37 cellular contexts compared by ENCODE assay signal in the genomic region with DNA sequence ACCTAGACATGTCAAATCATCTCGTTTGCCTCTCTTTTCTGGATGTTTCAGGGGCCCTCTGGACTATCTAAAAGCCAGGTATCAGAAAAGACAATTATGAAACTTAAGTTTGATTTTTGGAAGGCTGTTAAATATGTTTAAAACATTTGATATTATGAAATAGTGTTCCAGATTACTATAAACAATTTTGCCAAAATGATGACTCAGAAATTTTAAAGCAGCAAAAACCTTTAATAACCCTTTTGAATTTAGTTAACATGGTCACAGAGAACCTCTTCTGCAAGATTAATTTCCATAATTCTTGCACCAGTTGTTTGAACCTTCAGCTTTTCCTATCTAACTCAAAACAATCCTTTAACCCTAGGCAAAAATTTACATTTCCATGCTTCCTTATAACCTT. TPM values are rescaled to one million over a fixed set of nuclear protein-coding genes. Genes with fewer than 3 reads are reported as not detected.
A peak's percentile ranks its signal among the peaks of the same experiment; 100 is the strongest.
DNase-seq lines count a peak whose midpoint lies in the region; ATAC-seq and TF ChIP-seq lines count a peak whose summit lies in the region.
"Had no signal": no experiment of that assay in that cellular context is flagged by ENCODE, and none has a peak within 500 bp of the region (broad histone marks: within the 10 kb centered on the region; RNA-seq: fewer than 3 reads in every experiment).

No MANE protein-coding gene starts in this region.

- no peak overlapping the region for H3K27ac Mint-ChIP-seq in nephron progenitor cell
- H3K27ac Mint-ChIP-seq: activated CD8-positive, alpha-beta memory T cell treated with anti-CD3 and anti-CD28 coated beads, Interleukin-2, amount 10 ng/mL, durations not matched to agents 7 days and 5 days; CD14-positive monocyte; dendritic cell treated with granulocyte-macrophage colony-stimulating factor and Interleukin-4, amounts not matched to agents 40 ng/mL and 50 ng/mL, for 4 days; nephron had no signal

- peaks cover 5% of the 10 kb centered on the region for H3F3A ChIP-seq in SK-N-SH (replicated peaks; ENCODE audit: insufficient read depth)

- CTCF ChIA-PET in SK-N-SH (lab: Yijun Ruan, JAX) = interaction anchor here (1.2 to 1.4 kb wide), 3 partner anchors 14 to 75 kb away, joined by 3 to 4 read pairs (median 3); a partner anchor contains a TSS

- peaks cover 45% of the 10 kb centered on the region for H3K9me3 Mint-ChIP-seq in nephron progenitor cell

- H3K4me1 ChIP-seq in SK-N-SH (ENCODE audit: control insufficient read depth in 1 of 2, insufficient read depth in 2 of 2, low read depth in 1 of 2, low read length in 1 of 2) = peaks cover 0 to 8% of the 10 kb centered on the region in 2 experiments; a peak in 2 of 4 replicates
- H3K4me1 ChIP-seq in skeletal muscle satellite cell (ENCODE audit: control insufficient read depth, insufficient read depth, low read length) = peaks cover 29% of the 10 kb centered on the region
- H3K4me1 ChIP-seq: SJSA1, testis had no signal

- H3K4me3 ChIP-seq in SK-N-SH (ENCODE audit: low read depth in 2 of 2, low read length in 1 of 2) (no peak overlapping the region; a peak in 1 of 4 replicates), SK-N-MC (peak overlapping the region; percentile 65), fibroblast of mammary gland (ENCODE audit: control insufficient read depth, low read depth, low read length) (no peak overlapping the region), skeletal muscle satellite cell (ENCODE audit: low read length) (no peak overlapping the region)
- H3K4me3 ChIP-seq: gastroesophageal sphincter, hepatocyte, ovary, SJSA1, smooth muscle cell, testis had no signal

- ATAC-seq in SK-N-SH treated with all-trans-retinoic acid at 6 μM for 48 hours (no peak), HG03439 (IDR thresholded peaks at IDR 0.05; ENCODE audit: unreplicated experiment) (no peak)
- ATAC-seq: activated CD8-positive, alpha-beta memory T cell treated with anti-CD3 and anti-CD28 coated beads, Interleukin-2, amount 10 ng/mL, durations not matched to agents 7 days and 5 days; activated T-cell treated with anti-CD3 and anti-CD28 coated beads, Interleukin-2, amount 50 U/mL, for 4 hours; gastroesophageal sphincter; left lobe of liver had no signal

- H3K4me3 Mint-ChIP-seq in nephron progenitor cell = no peak overlapping the region
- H3K4me3 Mint-ChIP-seq: activated CD8-positive, alpha-beta memory T cell treated with anti-CD3 and anti-CD28 coated beads, Interleukin-2, amount 10 ng/mL, durations not matched to agents 7 days and 5 days; activated T-cell treated with anti-CD3 and anti-CD28 coated beads, Interleukin-2, amount 50 U/mL, for 4 hours; central memory CD8-positive, alpha-beta T cell; dendritic cell treated with granulocyte-macrophage colony-stimulating factor and Interleukin-4, amounts not matched to agents 40 ng/mL and 50 ng/mL, for 4 days; nephron had no signal

- H3K27ac ChIP-seq in SK-N-SH (ENCODE audit: low read depth in 2 of 2, low read length in 1 of 2) (no peak overlapping the region), SK-N-MC (peak overlapping the region; percentile 82)
- H3K27ac ChIP-seq: ovary, RWPE1, SJSA1 had no signal

- H3K4me2 ChIP-seq in SK-N-SH (peak overlapping the region; percentile 75), skeletal muscle satellite cell (ENCODE audit: low read length) (peak overlapping the region; percentile 48)
- H3K4me2 ChIP-seq: hepatocyte had no signal

- no peaks in the 10 kb centered on the region for H3K9me3 ChIP-seq in SK-N-SH
- no peaks in the 10 kb centered on the region for H3K9me3 ChIP-seq in SK-N-MC (ENCODE audit: low read depth, low read length)
- no peaks in the 10 kb centered on the region for H3K9me3 ChIP-seq in skeletal muscle satellite cell (replicated peaks; ENCODE audit: low read length)
- H3K9me3 ChIP-seq: gastroesophageal sphincter, ovary, SJSA1, testis had no signal

- H3K36me3 ChIP-seq in SK-N-SH (replicated peaks in 1 of 2; ENCODE audit: control insufficient read depth in 1 of 2, insufficient read depth in 2 of 2, low read length in 1 of 2) = peaks cover 0 to 2% of the 10 kb centered on the region in 2 experiments
- no peaks in the 10 kb centered on the region for H3K36me3 ChIP-seq in SK-N-MC (ENCODE audit: insufficient read depth, low read length)
- H3K36me3 ChIP-seq in skeletal muscle satellite cell (ENCODE audit: insufficient read depth, low read length) = no peaks in the 10 kb centered on the region
- H3K36me3 ChIP-seq: gastroesophageal sphincter, ovary, SJSA1 had no signal

- H3K9ac ChIP-seq in SK-N-SH (no peak overlapping the region), SK-N-MC (ENCODE audit: insufficient read length) (peak overlapping the region; percentile 8), skeletal muscle satellite cell (ENCODE audit: low read depth, low read length) (no peak overlapping the region)

- H3K27me3 ChIP-seq in SK-N-SH (ENCODE audit: insufficient read depth) (no peaks in the 10 kb centered on the region), skeletal muscle satellite cell (ENCODE audit: control insufficient read depth, insufficient read depth, low read length) (no peaks in the 10 kb centered on the region)
- H3K27me3 ChIP-seq: gastroesophageal sphincter, hepatocyte, ovary, SJSA1, testis had no signal

- POLR2A ChIA-PET in SK-N-SH (lab: Yijun Ruan, JAX) = interaction anchor here (1.4 kb wide), 1 partner anchor 73 kb away, joined by 5 read pairs; no protein-coding TSS in a partner anchor

- DNase-seq in SK-N-SH (no peak), SK-N-MC (ENCODE audit: low read depth, low spot score) (peak; percentile 30), fibroblast of mammary gland (ENCODE audit: low read depth) (peak; percentile 17), nephron progenitor cell (no peak), HuH-7 (ENCODE audit: low spot score) (no peak)
- DNase-seq: activated CD4-positive, alpha-beta T cell treated with anti-CD3 and anti-CD28 coated beads, Interleukin-2, amount 50 U/mL, for 1 hour; activated CD4-positive, CD25-positive, alpha-beta regulatory T cell; activated CD8-positive, alpha-beta memory T cell treated with anti-CD3 and anti-CD28 coated beads, Interleukin-2, amount 10 ng/mL, durations not matched to agents 7 days and 5 days; activated naive CD4-positive, alpha-beta T cell treated with Interleukin-2 at 50 U/mL for 16 hours; activated T-cell treated with anti-CD3 and anti-CD28 coated beads, Interleukin-2, amount 50 U/mL, for 4 hours; DND-41; GF-D8; Karpas-422; NCI-H1417 treated with DMSO at 0.1 percent for 48 hours; NCI-H2107; NCI-H446 treated with DMSO at 0.1 percent for 48 hours; NCI-H82; ovary; retina; stimulated activated naive CD4-positive, alpha-beta T cell treated with Interleukin-2 at 50 U/mL for 16 hours; T-helper 1 cell; testis had no signal

- TF ChIP-seq RAD21 in SK-N-SH (IDR thresholded peaks at IDR 0.05; ENCODE audit: low read length) = no peak

- TF ChIP-seq EP300 in SK-N-SH (IDR thresholded peaks at IDR 0.05; ENCODE audit: borderline replicate concordance in 1 of 2, low read depth in 1 of 2, low read length in 1 of 2) = no peak

- no peak overlapping the region for H2AFZ ChIP-seq in SK-N-SH (ENCODE audit: low read depth)

- H4K20me1 ChIP-seq in SK-N-SH (ENCODE audit: insufficient read depth) = no peaks in the 10 kb centered on the region

- peaks cover 13% of the 10 kb centered on the region for H3K36me3 Mint-ChIP-seq in nephron progenitor cell (ENCODE audit: low read depth)

- H3K79me2 ChIP-seq in SK-N-SH (ENCODE audit: insufficient read depth) = peaks cover 20% of the 10 kb centered on the region
- H3K79me2 ChIP-seq: hepatocyte had no signal

- no peaks in the 10 kb centered on the region for H3K9me2 ChIP-seq in SK-N-SH

- peaks cover 16% of the 10 kb centered on the region for H3K4me1 Mint-ChIP-seq in nephron progenitor cell
- H3K4me1 Mint-ChIP-seq: central memory CD8-positive, alpha-beta T cell had no signal

- peaks cover 8% of the 10 kb centered on the region for H3K27me3 Mint-ChIP-seq in nephron progenitor cell (ENCODE audit: low read depth, poor library complexity)

- TF ChIP-seq CTCF in SK-N-SH (IDR thresholded peaks at IDR 0.05) (no peak), fibroblast of mammary gland (conservative IDR thresholded peaks at IDR 0.05; ENCODE audit: control insufficient read depth, insufficient read depth, low read depth, low read length) (no peak), nephron progenitor cell (IDR thresholded peaks at IDR 0.05) (no peak)

- 78% methylated on average over 1 of the region's 1 CpG for WGBS in SK-N-SH (ENCODE audit: low lambda C conversion rate)

TF ChIP-seq in SK-N-SH, 30 proteins besides CTCF, POLR2A, EP300 and RAD21 (continues in another document):
- TF ChIP-seq TEAD4 (IDR thresholded peaks at IDR 0.05; ENCODE audit: borderline replicate concordance, insufficient read depth) = no peak
- TF ChIP-seq JUND (IDR thresholded peaks at IDR 0.05) = no peak
- no peak for TF ChIP-seq SIN3A (IDR thresholded peaks at IDR 0.05; ENCODE audit: borderline replicate concordance, low read depth, low read length)
- no peak for TF ChIP-seq RXRA (IDR thresholded peaks at IDR 0.05; ENCODE audit: borderline replicate concordance, low read depth)
- no peak for TF ChIP-seq TAF1 (IDR thresholded peaks at IDR 0.05; ENCODE audit: borderline replicate concordance, low read depth, low read length)

TF ChIP-seq in SK-N-SH treated with all-trans-retinoic acid at 6 μM for 48 hours, 23 proteins besides CTCF, POLR2A, EP300 and RAD21 (continues in another document):
- TF ChIP-seq, protein P1, sequence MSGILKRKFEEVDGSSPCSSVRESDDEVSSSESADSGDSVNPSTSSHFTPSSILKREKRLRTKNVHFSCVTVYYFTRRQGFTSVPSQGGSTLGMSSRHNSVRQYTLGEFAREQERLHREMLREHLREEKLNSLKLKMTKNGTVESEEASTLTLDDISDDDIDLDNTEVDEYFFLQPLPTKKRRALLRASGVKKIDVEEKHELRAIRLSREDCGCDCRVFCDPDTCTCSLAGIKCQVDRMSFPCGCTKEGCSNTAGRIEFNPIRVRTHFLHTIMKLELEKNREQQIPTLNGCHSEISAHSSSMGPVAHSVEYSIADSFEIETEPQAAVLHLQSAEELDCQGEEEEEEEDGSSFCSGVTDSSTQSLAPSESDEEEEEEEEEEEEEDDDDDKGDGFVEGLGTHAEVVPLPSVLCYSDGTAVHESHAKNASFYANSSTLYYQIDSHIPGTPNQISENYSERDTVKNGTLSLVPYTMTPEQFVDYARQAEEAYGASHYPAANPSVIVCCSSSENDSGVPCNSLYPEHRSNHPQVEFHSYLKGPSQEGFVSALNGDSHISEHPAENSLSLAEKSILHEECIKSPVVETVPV (CRISPR knock-in tag; IDR thresholded peaks at IDR 0.05) = no peak
- no peak for TF ChIP-seq ZNF8 (CRISPR knock-in tag; IDR thresholded peaks at IDR 0.05)

RNA-seq across cellular contexts. Expression of a gene that starts 18.8 kb away (rescaled TPM):
- polyA plus RNA-seq in SK-N-SH (2012; rRNA removed) = 1.8 and 2.5 TPM in 2 replicates
- polyA plus RNA-seq in SK-N-SH (2012; cell fraction: cytosol; rRNA removed) = 1.9 and 2.7 TPM in 2 replicates
- 2.3 and 5.4 TPM in 2 replicates for polyA plus RNA-seq in SK-N-SH (2012; cell fraction: nucleus; rRNA removed)
- under 0.01 TPM in 1 of 2 replicates, not detected in the other for total RNA-seq in skeletal muscle satellite cell (2012; rRNA removed)
- total RNA-seq: activated T-cell treated with anti-CD3 and anti-CD28 coated beads, Interleukin-2, amount 50 U/mL, for 4 hours; HT1080; OCI-LY7; SJSA1 had no signal
- polyA plus RNA-seq: CD14-positive monocyte had no signal

RNA-seq across cellular contexts. Expression of a gene that starts 19.1 kb away (rescaled TPM):
- 81.3 and 82.6 TPM in 2 replicates for polyA plus RNA-seq in SK-N-SH (2012; rRNA removed)
- polyA plus RNA-seq in SK-N-SH (2012; cell fraction: cytosol; rRNA removed) = 108 TPM in 2 replicates
- polyA plus RNA-seq in SK-N-SH (2012; cell fraction: nucleus; rRNA removed) = 45.5 and 83.0 TPM in 2 replicates
- 112 and 123 TPM in 2 replicates for total RNA-seq in skeletal muscle satellite cell (2012; rRNA removed)

Comparison
In these comparisons a context has a peak if more than half of its experiments do, and no peak if none do; other contexts are left out.
1. DNase-seq: peak in SK-N-MC (single experiment) and fibroblast of mammary gland (single experiment); none in SK-N-SH (single experiment), nephron progenitor cell (single experiment) and HuH-7 (single experiment).